Comparison of ENCODE assay signal across 16 cellular contexts in the genomic region with DNA sequence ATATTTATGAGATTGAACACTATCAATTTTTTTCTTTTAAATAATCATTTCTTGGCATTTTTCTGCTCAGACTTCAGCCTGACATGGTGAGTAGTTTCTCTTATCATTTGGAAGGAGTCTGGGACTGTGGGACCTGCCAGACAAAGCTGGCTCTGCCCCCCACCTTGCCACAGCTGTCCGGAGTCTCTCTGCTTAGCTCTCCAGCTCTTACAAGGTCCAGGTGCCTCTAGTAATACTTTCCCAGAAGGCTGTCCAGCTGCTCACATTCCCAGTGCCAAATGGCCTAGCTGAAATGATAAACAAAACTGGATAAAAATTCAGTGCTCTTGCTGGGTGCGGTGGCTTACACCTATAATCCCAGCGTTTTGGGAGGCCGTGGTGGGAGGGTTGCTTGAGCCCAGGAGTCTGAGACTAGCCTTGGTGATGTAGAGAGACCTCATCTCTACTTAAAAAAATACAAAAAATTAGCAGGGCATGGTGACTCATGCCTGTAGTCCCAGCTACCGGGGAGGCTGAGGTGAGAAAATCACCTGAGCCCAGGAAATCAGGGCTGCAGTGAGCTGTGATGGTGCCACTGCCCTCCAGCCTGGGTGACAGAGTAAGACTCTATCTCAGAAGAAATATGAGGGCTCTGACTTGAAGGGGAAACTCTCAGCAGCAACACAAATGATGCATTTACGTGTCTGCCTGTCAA.
DNase-seq lines count a peak whose midpoint lies in the region; ATAC-seq and TF ChIP-seq lines count a peak whose summit lies in the region.
"Had no signal": no experiment of that assay in that cellular context is flagged by ENCODE, and none has a peak within 500 bp of the region (broad histone marks: within the 10 kb centered on the region; RNA-seq: fewer than 3 reads in every experiment).

No MANE protein-coding gene starts in this region.

- H3K27me3 ChIP-seq in right atrium auricular region (no peaks in the 10 kb centered on the region), esophagus muscularis mucosa (peaks cover 0 to 4% (median 0%) of the 10 kb centered on the region in 4 donors), upper lobe of right lung (no peaks in the 10 kb centered on the region)
- H3K27me3 ChIP-seq: BLaER1 had no signal

- TF ChIP-seq EP300 in esophagus muscularis mucosa (IDR thresholded peaks at IDR 0.05): no peak

- intact Hi-C loops in left ventricle myocardium superior (cut with micrococcal nuclease) (no loop called here), esophagus muscularis mucosa (cut with DNase I) (no loop called here), upper lobe of right lung (cut with DNase I) (no loop called here)

- H3K36me3 ChIP-seq in right atrium auricular region (no peaks in the 10 kb centered on the region), esophagus muscularis mucosa (no peaks in the 10 kb centered on the region), upper lobe of right lung (no peaks in the 10 kb centered on the region)
- H3K36me3 ChIP-seq: BLaER1, HAP-1 had no signal

- ATAC-seq in left ventricle myocardium superior (peak; percentile 41), upper lobe of right lung (no peak)

- no peak for TF ChIP-seq POLR2A in esophagus muscularis mucosa (IDR thresholded peaks at IDR 0.05; ENCODE audit: low read depth)

- H3K27ac ChIP-seq in right atrium auricular region (no peak overlapping the region), esophagus muscularis mucosa (replicated peaks in 1 of 4) (no peak overlapping the region), upper lobe of right lung (no peak overlapping the region)
- H3K27ac ChIP-seq: BLaER1 had no signal

- WGBS in esophagus muscularis mucosa: 50% methylated on average over 6 of the region's 6 CpGs

- DNase-seq in NCI-H146 (lab: John Stamatoyannopoulos, UW) (peak; percentile 21), NCI-H146 treated with DMSO at 0.1 percent for 48 hours (lab: John Stamatoyannopoulos, UW; ENCODE audit: unreplicated experiment) (no peak), left ventricle myocardium superior (no peak), right atrium auricular region (ENCODE audit: low spot score) (no peak), esophagus muscularis mucosa (ENCODE audit: extremely low spot score) (peak; percentile 88), NCI-H2196 (lab: John Stamatoyannopoulos, UW; ENCODE audit: unreplicated experiment) (no peak), upper lobe of right lung (no peak)
- DNase-seq: 8988T; AML-193; Caco-2; CD8-positive, alpha-beta memory T cell; DMS79 treated with DMSO at 0.1 percent for 48 hours; EL; GOT3 had no signal

- no peak for TF ChIP-seq CTCF in right atrium auricular region (IDR thresholded peaks at IDR 0.05)
- TF ChIP-seq CTCF in esophagus muscularis mucosa (IDR thresholded peaks at IDR 0.05): no peak
- no peak for TF ChIP-seq CTCF in upper lobe of right lung (IDR thresholded peaks at IDR 0.05)

- H3K4me1 ChIP-seq in right atrium auricular region (no peaks in the 10 kb centered on the region), esophagus muscularis mucosa (no peaks in the 10 kb centered on the region), upper lobe of right lung (no peaks in the 10 kb centered on the region)
- H3K4me1 ChIP-seq: BLaER1, Caco-2, HAP-1 had no signal

- no peak overlapping the region for H3K4me3 ChIP-seq in right atrium auricular region
- H3K4me3 ChIP-seq in esophagus muscularis mucosa: no peak overlapping the region
- no peak overlapping the region for H3K4me3 ChIP-seq in upper lobe of right lung
- H3K4me3 ChIP-seq: BLaER1, HAP-1 had no signal

- no peaks in the 10 kb centered on the region for H3K9me3 ChIP-seq in right atrium auricular region
- H3K9me3 ChIP-seq in esophagus muscularis mucosa: no peaks in the 10 kb centered on the region
- H3K9me3 ChIP-seq in upper lobe of right lung: no peaks in the 10 kb centered on the region
- H3K9me3 ChIP-seq: BLaER1, Caco-2, HAP-1 had no signal

Comparison
In these comparisons a context has a peak if more than half of its experiments do, and no peak if none do; other contexts are left out.
1. DNase-seq: peak in NCI-H146 (single experiment) and esophagus muscularis mucosa (single experiment); none in NCI-H146 treated with DMSO at 0.1 percent for 48 hours (single experiment), left ventricle myocardium superior (single experiment), right atrium auricular region (single experiment), NCI-H2196 (single experiment) and upper lobe of right lung (single experiment).